Comparison of ENCODE assay signal across 8 cellular contexts in the genomic region with DNA sequence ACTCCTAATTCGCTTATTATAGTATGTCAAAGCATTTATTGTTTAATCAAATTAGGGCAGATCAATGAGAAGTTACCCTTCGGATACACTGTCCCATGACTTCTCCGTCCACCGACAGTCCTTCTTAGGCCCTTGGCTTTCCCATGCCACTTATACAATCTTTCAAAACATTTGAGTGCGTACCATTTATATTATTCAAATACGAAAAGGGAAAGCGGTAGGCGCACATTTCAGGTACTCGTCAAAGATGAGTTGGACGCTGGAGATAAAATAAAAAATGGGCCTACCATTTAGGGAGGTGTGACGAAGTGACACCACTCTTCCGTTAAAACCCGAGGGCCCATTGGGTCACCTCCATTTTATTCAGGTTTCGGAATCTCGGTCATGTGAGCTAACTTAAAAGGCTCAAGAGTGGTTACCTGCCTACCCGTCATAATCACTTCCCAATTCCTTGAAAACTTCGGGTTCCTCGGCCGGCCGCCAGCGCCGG. TPM values are rescaled to one million over a fixed set of nuclear protein-coding genes. Genes with fewer than 3 reads are reported as not detected.
DNase-seq lines count a peak whose midpoint lies in the region; ATAC-seq and TF ChIP-seq lines count a peak whose summit lies in the region.

No MANE protein-coding gene starts in this region.

- POLR2A ChIA-PET in activated B cell treated with CpG ODN at 0.5 μM for 24 hours (lab: Charles Lee): interaction anchor here (0.6 to 3.9 kb wide), 17 partner anchors 9 to 1188 kb away, joined by 3 to 102 read pairs (median 5); a partner anchor contains a TSS

- TF ChIP-seq CTCF in activated B cell treated with CpG ODN at 0.5 μM for 24 hours (IDR thresholded peaks at IDR 0.05) (no peak), hepatocyte (IDR thresholded peaks at IDR 0.05; ENCODE audit: poor library complexity) (no peak)

- intact Hi-C loops in activated B cell treated with CpG ODN at 0.5 μM for 24 hours (cut with micrococcal nuclease): loop anchor here (1.0 to 10.0 kb wide), 3 partner anchors 220 to 1090 kb away; a partner anchor contains a TSS

- peak overlapping the region; percentile 89 for H3K27ac ChIP-seq in hepatocyte

- peak overlapping the region; percentile 34 for H3K4me3 ChIP-seq in hepatocyte

- peak overlapping the region; percentile 100 for H3K27ac Mint-ChIP-seq in activated B cell treated with CpG ODN at 0.5 μM for 24 hours
- H3K27ac Mint-ChIP-seq in stimulated activated naive B cell treated with anti-CD40 and anti-IgM and Interleukin-4, amounts not matched to agents 10 μg/mL and 1 μg/mL and 100 μg/mL, for 72 hours: peak overlapping the region; percentile 99

- 30% methylated on average over 22 of the region's 22 CpGs for WGBS in hepatocyte (ENCODE audit: low lambda C conversion rate, missing lambda C conversion rate)

- no peaks in the 10 kb centered on the region for H3K36me3 ChIP-seq in hepatocyte (replicated peaks; ENCODE audit: insufficient read depth, low read depth)

- H3K9me3 Mint-ChIP-seq in activated B cell treated with CpG ODN at 0.5 μM for 24 hours: no peaks in the 10 kb centered on the region
- no peaks in the 10 kb centered on the region for H3K9me3 Mint-ChIP-seq in stimulated activated naive B cell treated with anti-CD40 and anti-IgM and Interleukin-4, amounts not matched to agents 10 μg/mL and 1 μg/mL and 100 μg/mL, for 72 hours

- H3K36me3 Mint-ChIP-seq in activated B cell treated with CpG ODN at 0.5 μM for 24 hours (ENCODE audit: low read depth): peaks cover 9% of the 10 kb centered on the region
- H3K36me3 Mint-ChIP-seq in stimulated activated naive B cell treated with anti-CD40 and anti-IgM and Interleukin-4, amounts not matched to agents 10 μg/mL and 1 μg/mL and 100 μg/mL, for 72 hours: peaks cover 3 to 12% of the 10 kb centered on the region in 2 donors

- peaks cover 25% of the 10 kb centered on the region for H3K4me1 Mint-ChIP-seq in activated B cell treated with CpG ODN at 0.5 μM for 24 hours
- peaks cover 2 to 14% of the 10 kb centered on the region in 2 donors for H3K4me1 Mint-ChIP-seq in stimulated activated naive B cell treated with anti-CD40 and anti-IgM and Interleukin-4, amounts not matched to agents 10 μg/mL and 1 μg/mL and 100 μg/mL, for 72 hours

- no peaks in the 10 kb centered on the region for H4K20me1 ChIP-seq in hepatocyte (ENCODE audit: insufficient read depth, poor library complexity, severe bottlenecking)

- peak overlapping the region; percentile 99 for H3K4me3 Mint-ChIP-seq in activated B cell treated with CpG ODN at 0.5 μM for 24 hours
- peak overlapping the region; percentile 93 to 97 for H3K4me3 Mint-ChIP-seq in stimulated activated naive B cell treated with anti-CD40 and anti-IgM and Interleukin-4, amounts not matched to agents 10 μg/mL and 1 μg/mL and 100 μg/mL, for 72 hours

- no peaks in the 10 kb centered on the region for H3K9me3 ChIP-seq in hepatocyte (ENCODE audit: low read depth)

- H3K79me2 ChIP-seq in hepatocyte: peaks cover 21% of the 10 kb centered on the region

- no peaks in the 10 kb centered on the region for H3K9me2 ChIP-seq in hepatocyte (replicated peaks; ENCODE audit: insufficient read depth)

- peaks cover 5% of the 10 kb centered on the region for H3K4me1 ChIP-seq in hepatocyte (ENCODE audit: insufficient read depth)

- peak overlapping the region; percentile 90 for H2AFZ ChIP-seq in hepatocyte

- CTCF ChIA-PET in activated B cell treated with CpG ODN at 0.5 μM for 24 hours (lab: Charles Lee): interaction anchor here (1.0 to 2.3 kb wide), 2 partner anchors 34 to 198 kb away, joined by 4 to 6 read pairs; a partner anchor contains a TSS

- peak overlapping the region; percentile 84 for H3K4me2 ChIP-seq in hepatocyte

- peak; percentile 25 for ATAC-seq in GM18870 (IDR thresholded peaks at IDR 0.05; ENCODE audit: unreplicated experiment)
- peak; percentile 25 for ATAC-seq in HG02870 (IDR thresholded peaks at IDR 0.05; ENCODE audit: unreplicated experiment)
- peak; percentile 31 for ATAC-seq in activated B cell treated with CpG ODN at 0.5 μM for 24 hours (ENCODE audit: low read depth)
- ATAC-seq in stimulated activated naive B cell treated with anti-CD40 and anti-IgM and Interleukin-4, amounts not matched to agents 10 μg/mL and 1 μg/mL and 100 μg/mL, for 72 hours (replicated peaks): peak; percentile 42 to 44

- H3K27me3 ChIP-seq in hepatocyte: no peaks in the 10 kb centered on the region

- H3K27me3 Mint-ChIP-seq in activated B cell treated with CpG ODN at 0.5 μM for 24 hours: no peaks in the 10 kb centered on the region
- no peaks in the 10 kb centered on the region for H3K27me3 Mint-ChIP-seq in stimulated activated naive B cell treated with anti-CD40 and anti-IgM and Interleukin-4, amounts not matched to agents 10 μg/mL and 1 μg/mL and 100 μg/mL, for 72 hours

- DNase-seq in activated B cell treated with CpG ODN at 0.5 μM for 24 hours: no peak
- no peak for DNase-seq in hepatocyte (ENCODE audit: low spot score)
- no peak for DNase-seq in stimulated activated naive B cell treated with anti-CD40 and anti-IgM and Interleukin-4, amounts not matched to agents 10 μg/mL and 1 μg/mL and 100 μg/mL, for 72 hours
- DNase-seq in NCI-H1436 (lab: John Stamatoyannopoulos, UW): no peak
- DNase-seq in anterior cingulate cortex (lab: John Stamatoyannopoulos, UW): no peak
- DNase-seq in T1000 (lab: John Stamatoyannopoulos, UW): no peak

RNA-seq across cellular contexts. Expression of a gene that starts 0.5 kb away (rescaled TPM):
- total RNA-seq in activated B cell treated with CpG ODN at 0.5 μM for 24 hours: 7.5 and 10.3 TPM in 2 replicates
- total RNA-seq in hepatocyte: 9.7 and 9.9 TPM in 2 replicates
- polyA plus RNA-seq in hepatocyte: 9.2 and 9.4 TPM in 2 replicates

RNA-seq across cellular contexts. Expression of a gene that starts 33.5 kb away (rescaled TPM):
- total RNA-seq in activated B cell treated with CpG ODN at 0.5 μM for 24 hours: 121 and 133 TPM in 2 replicates
- 291 and 320 TPM in 2 replicates for total RNA-seq in hepatocyte
- polyA plus RNA-seq in hepatocyte: 298 and 359 TPM in 2 replicates
